In the genomic region with DNA sequence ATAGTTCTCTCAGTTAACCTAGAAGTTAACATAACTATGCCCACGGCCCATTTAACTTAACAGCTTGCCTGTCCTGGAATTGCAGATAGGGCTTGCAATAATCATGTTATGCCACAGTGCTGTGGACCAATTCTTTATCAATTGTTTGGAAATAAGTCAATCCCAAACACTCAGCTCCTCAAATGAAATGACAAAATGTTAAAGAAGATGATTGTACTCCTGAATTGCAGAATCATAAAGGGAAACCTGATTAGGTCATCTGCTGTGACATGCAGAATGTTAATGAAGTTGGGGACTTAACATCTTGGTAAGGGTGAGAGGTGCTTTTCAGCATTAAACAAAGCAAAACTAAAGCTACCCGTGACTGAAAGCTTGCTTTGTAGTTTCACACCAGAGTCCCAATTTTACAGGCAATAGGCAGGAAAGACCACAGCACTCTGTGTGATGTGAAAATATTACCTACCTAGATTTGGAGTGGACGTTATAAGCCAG, we compare ENCODE assay signal across 15 cellular contexts.
DNase-seq lines count a peak whose midpoint lies in the region; ATAC-seq, FAIRE-seq and TF ChIP-seq lines count a peak whose summit lies in the region.
"Had no signal": no experiment of that assay in that cellular context is flagged by ENCODE, and none has a peak within 500 bp of the region (broad histone marks: within the 10 kb centered on the region; RNA-seq: fewer than 3 reads in every experiment).

No MANE protein-coding gene starts in this region.

- H3K36me3 Mint-ChIP-seq in naive thymus-derived CD8-positive, alpha-beta T cell: no peaks in the 10 kb centered on the region
- H3K36me3 Mint-ChIP-seq: activated naive CD8-positive, alpha-beta T cell treated with anti-CD3 and anti-CD28 coated beads, Interleukin-2, amount 10 ng/mL, durations not matched to agents 7 days and 5 days had no signal

- no peaks in the 10 kb centered on the region for H3K4me1 ChIP-seq in hepatocyte (ENCODE audit: insufficient read depth)
- H3K4me1 ChIP-seq: stomach had no signal

- POLR2A ChIA-PET in naive thymus-derived CD8-positive, alpha-beta T cell (lab: Charles Lee): no interaction called here

- H3K4me1 Mint-ChIP-seq in naive thymus-derived CD8-positive, alpha-beta T cell: no peaks in the 10 kb centered on the region
- H3K4me1 Mint-ChIP-seq: activated naive CD8-positive, alpha-beta T cell treated with anti-CD3 and anti-CD28 coated beads, Interleukin-2, amount 10 ng/mL, durations not matched to agents 7 days and 5 days had no signal

- no peaks in the 10 kb centered on the region for H3K27me3 ChIP-seq in hepatocyte
- H3K27me3 ChIP-seq: stomach had no signal

- peak; percentile 72 for FAIRE-seq in D721Med (lab: Jason Lieb, UNC)
- FAIRE-seq: TTC549 had no signal

- ATAC-seq in GM21723 (IDR thresholded peaks at IDR 0.05; ENCODE audit: unreplicated experiment): peak; percentile 48
- no peak for ATAC-seq in naive thymus-derived CD8-positive, alpha-beta T cell
- ATAC-seq in GM19397 (IDR thresholded peaks at IDR 0.05; ENCODE audit: unreplicated experiment): no peak

- H4K20me1 ChIP-seq in hepatocyte (ENCODE audit: insufficient read depth, poor library complexity, severe bottlenecking): no peaks in the 10 kb centered on the region

- no peaks in the 10 kb centered on the region for H3K9me3 ChIP-seq in hepatocyte (ENCODE audit: low read depth)
- H3K9me3 ChIP-seq: stomach had no signal

- H3K79me2 ChIP-seq in hepatocyte: no peaks in the 10 kb centered on the region

- H2AFZ ChIP-seq in hepatocyte: peak overlapping the region; percentile 23

- H3K36me3 ChIP-seq in hepatocyte (replicated peaks; ENCODE audit: insufficient read depth, low read depth): no peaks in the 10 kb centered on the region
- H3K36me3 ChIP-seq: stomach had no signal

- DNase-seq in D721Med (ENCODE audit: insufficient read length, low spot score): no peak
- DNase-seq in NCI-H2227 treated with DMSO at 0.1 percent for 48 hours (lab: John Stamatoyannopoulos, UW): peak; percentile 81
- no peak for DNase-seq in hepatocyte (ENCODE audit: low spot score)
- no peak for DNase-seq in NCI-H1930 (lab: John Stamatoyannopoulos, UW)
- no peak for DNase-seq in naive thymus-derived CD8-positive, alpha-beta T cell
- no peak for DNase-seq in NCI-H187 (lab: John Stamatoyannopoulos, UW)
- DNase-seq: activated naive CD8-positive, alpha-beta T cell treated with anti-CD3 and anti-CD28 coated beads, Interleukin-2, amount 10 ng/mL, durations not matched to agents 7 days and 5 days; KG1; NCI-H446 treated with DMSO at 0.1 percent for 48 hours; SIG-M5; stomach had no signal

- H3K4me2 ChIP-seq in hepatocyte: peak overlapping the region; percentile 12

- no peak overlapping the region for H3K4me3 Mint-ChIP-seq in naive thymus-derived CD8-positive, alpha-beta T cell
- H3K4me3 Mint-ChIP-seq: activated naive CD8-positive, alpha-beta T cell treated with anti-CD3 and anti-CD28 coated beads, Interleukin-2, amount 10 ng/mL, durations not matched to agents 7 days and 5 days; dendritic cell treated with granulocyte-macrophage colony-stimulating factor and Interleukin-4, amounts not matched to agents 40 ng/mL and 50 ng/mL, for 4 days had no signal

- no peak for TF ChIP-seq CTCF in D721Med (IDR thresholded peaks at IDR 0.05; ENCODE audit: insufficient read depth, missing control alignments)
- no peak for TF ChIP-seq CTCF in hepatocyte (IDR thresholded peaks at IDR 0.05; ENCODE audit: poor library complexity)

- peaks cover 0 to 17% (median 5%) of the 10 kb centered on the region in 5 donors for H3K27me3 Mint-ChIP-seq in naive thymus-derived CD8-positive, alpha-beta T cell

- H3K9me2 ChIP-seq in hepatocyte (replicated peaks; ENCODE audit: insufficient read depth): no peaks in the 10 kb centered on the region

- WGBS in hepatocyte (ENCODE audit: low lambda C conversion rate, missing lambda C conversion rate): 58% methylated on average over 3 of the region's 3 CpGs

- H3K27ac ChIP-seq in hepatocyte: no peak overlapping the region
- H3K27ac ChIP-seq: stomach had no signal

- no peak overlapping the region for H3K4me3 ChIP-seq in hepatocyte
- H3K4me3 ChIP-seq: stomach had no signal

- H3K9me3 Mint-ChIP-seq in naive thymus-derived CD8-positive, alpha-beta T cell: no peaks in the 10 kb centered on the region
- H3K9me3 Mint-ChIP-seq: activated naive CD8-positive, alpha-beta T cell treated with anti-CD3 and anti-CD28 coated beads, Interleukin-2, amount 10 ng/mL, durations not matched to agents 7 days and 5 days; dendritic cell treated with granulocyte-macrophage colony-stimulating factor and Interleukin-4, amounts not matched to agents 40 ng/mL and 50 ng/mL, for 4 days had no signal

- no peak overlapping the region for H3K27ac Mint-ChIP-seq in naive thymus-derived CD8-positive, alpha-beta T cell
- H3K27ac Mint-ChIP-seq: activated naive CD8-positive, alpha-beta T cell treated with anti-CD3 and anti-CD28 coated beads, Interleukin-2, amount 10 ng/mL, durations not matched to agents 7 days and 5 days; dendritic cell treated with granulocyte-macrophage colony-stimulating factor and Interleukin-4, amounts not matched to agents 40 ng/mL and 50 ng/mL, for 4 days had no signal
